In genomic region chr17:79051306-79051705, GRCh38 we compare ENCODE assay signal across 22 cellular contexts. TPM values are rescaled to one million over a fixed set of nuclear protein-coding genes. Genes with fewer than 3 reads are reported as not detected.
"Had no signal": no experiment of that assay in that cellular context is flagged by ENCODE, and none has a peak within 500 bp of the region (broad histone marks: within the 10 kb centered on the region; RNA-seq: fewer than 3 reads in every experiment).

No MANE protein-coding gene starts in this region.

- DNase-seq: activated CD4-positive, alpha-beta memory T cell treated with anti-CD3 and anti-CD28 coated beads for 36 hours; activated CD4-positive, alpha-beta T cell treated with anti-CD3 and anti-CD28 coated beads, Interleukin-2, amount 10 ng/mL, durations not matched to agents 24 days and 14 days; activated CD4-positive, CD25-positive, alpha-beta regulatory T cell treated with anti-CD3 and anti-CD28 coated beads, Interleukin-2, amount 50 U/mL, for 72 hours; activated CD8-positive, alpha-beta memory T cell treated with anti-CD3 and anti-CD28 coated beads, Interleukin-2, amount 50 U/mL, for 48 hours; activated gamma-delta T cell; activated naive CD4-positive, alpha-beta T cell treated with anti-CD3 and anti-CD28 coated beads, Interleukin-2, amount 10 ng/mL, durations not matched to agents 7 days and 5 days; activated naive CD8-positive, alpha-beta T cell treated with anti-CD3 and anti-CD28 coated beads, Interleukin-2, amount 10 ng/mL, durations not matched to agents 7 days and 5 days; activated T-cell treated with anti-CD3 and anti-CD28 coated beads, Interleukin-2, amount 50 U/mL, for 24 hours; central memory CD4-positive, alpha-beta T cell; esophagus squamous epithelium; hippocampal formation; immature natural killer cell; naive B cell; nucleus accumbens; stimulated activated CD4-positive, alpha-beta T cell treated with anti-CD3 and anti-CD28 coated beads, Interleukin-4, amount 100 ng/mL, for 24 hours; T-helper 17 cell; T1000; trophoblast cell had no signal

- H3K27me3 ChIP-seq: gastroesophageal sphincter had no signal

- H3K9me3 ChIP-seq: thoracic aorta had no signal

- H3K4me3 ChIP-seq: esophagus squamous epithelium, gastroesophageal sphincter, skin epidermis, thoracic aorta had no signal

- H3K27ac ChIP-seq: epithelial cell of prostate, esophagus squamous epithelium, gastroesophageal sphincter, skin epidermis had no signal

RNA-seq across cellular contexts. Expression of gene C1QTNF1, which starts 27.3 kb away (rescaled TPM):
- total RNA-seq: activated CD4-positive, alpha-beta T cell treated with anti-CD3 and anti-CD28 coated beads, Interleukin-2, amount 10 ng/mL, durations not matched to agents 24 days and 14 days; activated naive CD8-positive, alpha-beta T cell treated with anti-CD3 and anti-CD28 coated beads, Interleukin-2, amount 10 ng/mL, durations not matched to agents 7 days and 5 days had no signal
- polyA plus RNA-seq: immature natural killer cell had no signal
